In genomic region chr3:141152801-141153678, GRCh38 we compare ENCODE assay signal across 30 cellular contexts.
DNase-seq lines count a peak whose midpoint lies in the region; ATAC-seq lines count a peak whose summit lies in the region.
"Had no signal": no experiment of that assay in that cellular context is flagged by ENCODE, and none has a peak within 500 bp of the region (broad histone marks: within the 10 kb centered on the region; RNA-seq: fewer than 3 reads in every experiment).

No MANE protein-coding gene starts in this region.

- no peaks in the 10 kb centered on the region for H3K9me3 ChIP-seq in MG63
- H3K9me3 ChIP-seq: esophagus squamous epithelium, lower lobe of right lung had no signal

- no peaks in the 10 kb centered on the region for H3K36me3 Mint-ChIP-seq in stimulated activated effector memory CD8-positive, alpha-beta T cell treated with anti-CD3 and anti-CD28 coated beads, Interleukin-12 subunit alpha, Interleukin-12 subunit beta, amount 100 ng/mL, for 72 hours
- H3K36me3 Mint-ChIP-seq in effector memory CD8-positive, alpha-beta T cell (ENCODE audit: insufficient read depth), result no peaks in the 10 kb centered on the region
- H3K36me3 Mint-ChIP-seq: naive thymus-derived CD8-positive, alpha-beta T cell; stimulated activated naive B cell treated with anti-CD40 and anti-IgM and Interleukin-4, amounts not matched to agents 10 μg/mL and 1 μg/mL and 100 μg/mL, for 72 hours had no signal

- H3K36me3 ChIP-seq in MG63, result no peaks in the 10 kb centered on the region
- H3K36me3 ChIP-seq: BLaER1 treated with 17β-estradiol and CSF1 and Interleukin-3, amounts not matched to agents 10 nM and 100 nM; esophagus squamous epithelium; lower lobe of right lung had no signal

- intact Hi-C loops in left ventricle myocardium superior (cut with micrococcal nuclease), result no loop called here

- H3K27me3 ChIP-seq in MG63, result no peaks in the 10 kb centered on the region; the same call in 1 of the 2 replicates
- H3K27me3 ChIP-seq: BLaER1 treated with 17β-estradiol and CSF1 and Interleukin-3, amounts not matched to agents 10 nM and 100 nM had no signal

- no peak overlapping the region for H3K4me3 Mint-ChIP-seq in stimulated activated effector memory CD8-positive, alpha-beta T cell treated with anti-CD3 and anti-CD28 coated beads, Interleukin-12 subunit alpha, Interleukin-12 subunit beta, amount 100 ng/mL, for 72 hours
- no peak overlapping the region for H3K4me3 Mint-ChIP-seq in effector memory CD8-positive, alpha-beta T cell
- H3K4me3 Mint-ChIP-seq: activated naive CD8-positive, alpha-beta T cell treated with anti-CD3 and anti-CD28 coated beads, Interleukin-2, amount 50 U/mL, for 24 hours; activated T-cell treated with anti-CD3 and anti-CD28 coated beads, Interleukin-2, amount 50 U/mL, for 72 hours; central memory CD8-positive, alpha-beta T cell; naive thymus-derived CD8-positive, alpha-beta T cell; stimulated activated naive B cell treated with anti-CD40 and anti-IgM and Interleukin-4, amounts not matched to agents 10 μg/mL and 1 μg/mL and 100 μg/mL, for 72 hours; T-helper 1 cell treated with Interleukin-12 subunit alpha and Interleukin-12 subunit beta and Interleukin-4 antibody, amounts not matched to agents 30 μg/mL and 1 μg/mL, for 36 hours had no signal

- H3K27ac Mint-ChIP-seq in stimulated activated effector memory CD8-positive, alpha-beta T cell treated with anti-CD3 and anti-CD28 coated beads, Interleukin-12 subunit alpha, Interleukin-12 subunit beta, amount 100 ng/mL, for 72 hours, result no peak overlapping the region
- no peak overlapping the region for H3K27ac Mint-ChIP-seq in effector memory CD8-positive, alpha-beta T cell
- H3K27ac Mint-ChIP-seq: activated naive CD8-positive, alpha-beta T cell treated with anti-CD3 and anti-CD28 coated beads, Interleukin-2, amount 50 U/mL, for 24 hours; activated T-cell treated with anti-CD3 and anti-CD28 coated beads, Interleukin-2, amount 50 U/mL, for 72 hours; naive thymus-derived CD8-positive, alpha-beta T cell; stimulated activated naive B cell treated with anti-CD40 and anti-IgM and Interleukin-4, amounts not matched to agents 10 μg/mL and 1 μg/mL and 100 μg/mL, for 72 hours; T-helper 1 cell treated with Interleukin-12 subunit alpha and Interleukin-12 subunit beta and Interleukin-4 antibody, amounts not matched to agents 30 μg/mL and 1 μg/mL, for 36 hours had no signal

- DNase-seq in DMS 273 (lab: John Stamatoyannopoulos, UW; ENCODE audit: unreplicated experiment) (peak; percentile 33), DMS 273 treated with DMSO at 0.1 percent for 48 hours (lab: John Stamatoyannopoulos, UW) (no peak), MG63 (peak; percentile 32), SHP77 treated with DMSO at 0.1 percent for 48 hours (lab: John Stamatoyannopoulos, UW) (peak; percentile 11), left ventricle myocardium superior (peak; percentile 82)
- no peak for DNase-seq in stimulated activated effector memory CD8-positive, alpha-beta T cell treated with anti-CD3 and anti-CD28 coated beads, Interleukin-12 subunit alpha, Interleukin-12 subunit beta, amount 100 ng/mL, for 72 hours (ENCODE audit: low spot score in 2 of 2)
- DNase-seq in effector memory CD8-positive, alpha-beta T cell, result no peak
- DNase-seq in activated effector memory CD4-positive, alpha-beta T cell treated with Interleukin-2 at 50 U/mL for 16 hours, result no peak
- DNase-seq: activated CD4-positive, CD25-positive, alpha-beta regulatory T cell; activated naive CD4-positive, alpha-beta T cell; activated naive CD8-positive, alpha-beta T cell treated with anti-CD3 and anti-CD28 coated beads, Interleukin-2, amount 50 U/mL, for 24 hours; activated T-cell treated with anti-CD3 and anti-CD28 coated beads, Interleukin-2, amount 50 U/mL, for 72 hours; dermis blood vessel endothelial cell; esophagus squamous epithelium; foreskin melanocyte; kidney; lower lobe of right lung; midbrain; naive thymus-derived CD8-positive, alpha-beta T cell; NCI-H1048; NCI-H187; NCI-H446; nucleus accumbens; OCI-M1; stimulated activated CD4-positive, alpha-beta T cell treated with anti-CD3 and anti-CD28 coated beads, Interleukin-15, amount 100 ng/mL, for 24 hours; stimulated activated naive B cell treated with anti-CD40 and anti-IgM and Interleukin-4, amounts not matched to agents 10 μg/mL and 1 μg/mL and 100 μg/mL, for 72 hours had no signal

- peaks cover 20 to 66% of the 10 kb centered on the region in 2 donors for H3K27me3 Mint-ChIP-seq in effector memory CD8-positive, alpha-beta T cell

- no peaks in the 10 kb centered on the region for H3K9me3 Mint-ChIP-seq in stimulated activated effector memory CD8-positive, alpha-beta T cell treated with anti-CD3 and anti-CD28 coated beads, Interleukin-12 subunit alpha, Interleukin-12 subunit beta, amount 100 ng/mL, for 72 hours
- H3K9me3 Mint-ChIP-seq in effector memory CD8-positive, alpha-beta T cell, result no peaks in the 10 kb centered on the region
- H3K9me3 Mint-ChIP-seq: activated naive CD8-positive, alpha-beta T cell treated with anti-CD3 and anti-CD28 coated beads, Interleukin-2, amount 50 U/mL, for 24 hours; activated T-cell treated with anti-CD3 and anti-CD28 coated beads, Interleukin-2, amount 50 U/mL, for 72 hours; central memory CD8-positive, alpha-beta T cell; naive thymus-derived CD8-positive, alpha-beta T cell; stimulated activated naive B cell treated with anti-CD40 and anti-IgM and Interleukin-4, amounts not matched to agents 10 μg/mL and 1 μg/mL and 100 μg/mL, for 72 hours; T-helper 1 cell treated with Interleukin-12 subunit alpha and Interleukin-12 subunit beta and Interleukin-4 antibody, amounts not matched to agents 30 μg/mL and 1 μg/mL, for 36 hours had no signal

- no peak overlapping the region for H3K4me3 ChIP-seq in MG63
- H3K4me3 ChIP-seq: BLaER1 treated with 17β-estradiol and CSF1 and Interleukin-3, amounts not matched to agents 10 nM and 100 nM; esophagus squamous epithelium; lower lobe of right lung had no signal

- H3K4me1 Mint-ChIP-seq in stimulated activated effector memory CD8-positive, alpha-beta T cell treated with anti-CD3 and anti-CD28 coated beads, Interleukin-12 subunit alpha, Interleukin-12 subunit beta, amount 100 ng/mL, for 72 hours, result no peaks in the 10 kb centered on the region
- H3K4me1 Mint-ChIP-seq in effector memory CD8-positive, alpha-beta T cell (ENCODE audit: low read depth in 2 of 2), result peaks cover 0 to 2% of the 10 kb centered on the region in 2 donors
- H3K4me1 Mint-ChIP-seq: activated naive CD8-positive, alpha-beta T cell treated with anti-CD3 and anti-CD28 coated beads, Interleukin-2, amount 50 U/mL, for 24 hours; central memory CD8-positive, alpha-beta T cell; naive thymus-derived CD8-positive, alpha-beta T cell; stimulated activated naive B cell treated with anti-CD40 and anti-IgM and Interleukin-4, amounts not matched to agents 10 μg/mL and 1 μg/mL and 100 μg/mL, for 72 hours had no signal

- ATAC-seq in left ventricle myocardium superior, result peak; percentile 91
- ATAC-seq in stimulated activated effector memory CD8-positive, alpha-beta T cell treated with anti-CD3 and anti-CD28 coated beads, Interleukin-12 subunit alpha, Interleukin-12 subunit beta, amount 100 ng/mL, for 72 hours, result no peak
- ATAC-seq in effector memory CD8-positive, alpha-beta T cell (replicated peaks), result no peak
- ATAC-seq: activated naive CD8-positive, alpha-beta T cell treated with anti-CD3 and anti-CD28 coated beads, Interleukin-2, amount 50 U/mL, for 24 hours; activated T-cell treated with anti-CD3 and anti-CD28 coated beads, Interleukin-2, amount 50 U/mL, for 72 hours; lower lobe of right lung; naive thymus-derived CD8-positive, alpha-beta T cell; SK-N-SH treated with all-trans-retinoic acid at 6 μM for 48 hours; stimulated activated naive B cell treated with anti-CD40 and anti-IgM and Interleukin-4, amounts not matched to agents 10 μg/mL and 1 μg/mL and 100 μg/mL, for 72 hours had no signal

Comparison
In these comparisons a context has a peak if more than half of its experiments do, and no peak if none do; other contexts are left out.
1. DNase-seq: peak in DMS 273 (single experiment), MG63 (single experiment), SHP77 treated with DMSO at 0.1 percent for 48 hours (single experiment) and left ventricle myocardium superior (single experiment); none in DMS 273 treated with DMSO at 0.1 percent for 48 hours (single experiment), stimulated activated effector memory CD8-positive, alpha-beta T cell treated with anti-CD3 and anti-CD28 coated beads, Interleukin-12 subunit alpha, Interleukin-12 subunit beta, amount 100 ng/mL, for 72 hours (0 of 2), effector memory CD8-positive, alpha-beta T cell (0 of 3) and activated effector memory CD4-positive, alpha-beta T cell treated with Interleukin-2 at 50 U/mL for 16 hours (single experiment).